8 cellular contexts compared by ENCODE assay signal in genomic region chr12:128387811-128388422, GRCh38.
DNase-seq lines count a peak whose midpoint lies in the region; ATAC-seq and TF ChIP-seq lines count a peak whose summit lies in the region.

No MANE protein-coding gene starts in this region.

- TF ChIP-seq CTCF in RWPE2 (IDR thresholded peaks at IDR 0.05; ENCODE audit: poor library complexity, severe bottlenecking) = peak; percentile 41

- no peaks in the 10 kb centered on the region for H3K4me1 Mint-ChIP-seq in activated T-cell treated with anti-CD3 and anti-CD28 coated beads, Interleukin-2, amount 50 U/mL, for 24 hours (ENCODE audit: low read depth)

- no peak overlapping the region for H3K27ac Mint-ChIP-seq in activated T-cell treated with anti-CD3 and anti-CD28 coated beads, Interleukin-2, amount 50 U/mL, for 24 hours

- no peaks in the 10 kb centered on the region for H3K4me1 ChIP-seq in RWPE2 (ENCODE audit: insufficient read depth, poor library complexity, severe bottlenecking)

- H3K27me3 Mint-ChIP-seq in activated T-cell treated with anti-CD3 and anti-CD28 coated beads, Interleukin-2, amount 50 U/mL, for 24 hours = peaks cover 2% of the 10 kb centered on the region

- no peaks in the 10 kb centered on the region for H3K36me3 Mint-ChIP-seq in activated T-cell treated with anti-CD3 and anti-CD28 coated beads, Interleukin-2, amount 50 U/mL, for 24 hours (ENCODE audit: low read depth)

- no peaks in the 10 kb centered on the region for H3K27me3 ChIP-seq in RWPE2 (ENCODE audit: insufficient read depth, poor library complexity, severe bottlenecking)

- H3K4me3 Mint-ChIP-seq in activated T-cell treated with anti-CD3 and anti-CD28 coated beads, Interleukin-2, amount 50 U/mL, for 24 hours = no peak overlapping the region

- intact Hi-C loops in left ventricle myocardium superior (cut with micrococcal nuclease) = no loop called here

- no peaks in the 10 kb centered on the region for H3K36me3 ChIP-seq in RWPE2 (ENCODE audit: low read depth)

- no peak overlapping the region for H3K4me3 ChIP-seq in RWPE2 (ENCODE audit: severe bottlenecking)

- ATAC-seq in HG03066 (IDR thresholded peaks at IDR 0.05; ENCODE audit: low read depth, unreplicated experiment) = peak; percentile 76
- ATAC-seq in RWPE2 (ENCODE audit: low read depth) = peak; percentile 58; the same call in 1 of the 3 replicates
- peak; percentile 62 for ATAC-seq in left ventricle myocardium superior
- no peak for ATAC-seq in GM18517 (IDR thresholded peaks at IDR 0.05; ENCODE audit: unreplicated experiment)

- no peaks in the 10 kb centered on the region for H3K9me3 ChIP-seq in RWPE2 (ENCODE audit: severe bottlenecking)

- DNase-seq in activated T-cell treated with anti-CD3 and anti-CD28 coated beads for 48 hours (ENCODE audit: low read depth) = peak; percentile 23
- no peak for DNase-seq in activated T-cell treated with anti-CD3 and anti-CD28 coated beads, Interleukin-2, amount 50 U/mL, for 24 hours
- DNase-seq in RWPE2 (ENCODE audit: low spot score) = no peak
- peak; percentile 45 for DNase-seq in left ventricle myocardium superior
- DNase-seq in stimulated activated CD4-positive, alpha-beta T cell treated with anti-CD3 and anti-CD28 coated beads, TNF-alpha, amount 100 ng/mL, for 48 hours (ENCODE audit: low read depth in 3 of 3) = peak in 2 of 3 donors; percentile 5 to 8
- no peak for DNase-seq in NOMO-1 (lab: John Stamatoyannopoulos, UW; ENCODE audit: unreplicated experiment in 2 of 2)

- peaks cover 3% of the 10 kb centered on the region for H3K9me3 Mint-ChIP-seq in activated T-cell treated with anti-CD3 and anti-CD28 coated beads, Interleukin-2, amount 50 U/mL, for 24 hours

- no peak overlapping the region for H3K27ac ChIP-seq in RWPE2 (ENCODE audit: poor library complexity, severe bottlenecking)

Comparison
In these comparisons a context has a peak if more than half of its experiments do, and no peak if none do; other contexts are left out.
1. DNase-seq: peak in activated T-cell treated with anti-CD3 and anti-CD28 coated beads for 48 hours (single experiment), left ventricle myocardium superior (single experiment) and stimulated activated CD4-positive, alpha-beta T cell treated with anti-CD3 and anti-CD28 coated beads, TNF-alpha, amount 100 ng/mL, for 48 hours (2 of 3); none in activated T-cell treated with anti-CD3 and anti-CD28 coated beads, Interleukin-2, amount 50 U/mL, for 24 hours (single experiment), RWPE2 (single experiment) and NOMO-1 (0 of 2).